37 cellular contexts compared by ENCODE assay signal in the genomic region with DNA sequence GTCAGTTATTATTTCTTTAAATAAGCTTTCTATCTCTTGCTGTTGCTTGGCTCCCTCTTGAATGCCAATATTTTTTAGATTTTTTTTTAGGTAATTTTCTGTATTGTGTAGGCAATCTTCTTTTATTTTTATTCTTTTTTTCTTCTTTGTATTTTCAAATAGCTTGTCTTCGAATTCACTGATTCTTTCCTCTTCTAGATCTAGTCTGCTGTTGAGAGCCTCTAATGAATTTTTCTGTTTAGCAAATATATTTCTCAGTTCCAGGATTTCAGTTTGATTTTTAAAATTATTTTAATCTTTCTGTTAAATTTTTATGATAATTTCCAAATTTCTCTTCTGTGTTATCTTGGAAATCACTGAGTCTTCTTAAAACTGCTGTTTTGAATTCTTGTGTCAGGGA. TPM values are rescaled to one million over a fixed set of nuclear protein-coding genes. Genes with fewer than 3 reads are reported as not detected.
"Had no signal": no experiment of that assay in that cellular context is flagged by ENCODE, and none has a peak within 500 bp of the region (broad histone marks: within the 10 kb centered on the region; RNA-seq: fewer than 3 reads in every experiment).

No MANE protein-coding gene starts in this region.

- ATAC-seq: activated CD8-positive, alpha-beta memory T cell treated with anti-CD3 and anti-CD28 coated beads, Interleukin-2, amount 10 ng/mL, durations not matched to agents 7 days and 5 days; activated CD8-positive, alpha-beta T cell treated with anti-CD3 and anti-CD28 coated beads for 36 hours; activated naive CD8-positive, alpha-beta T cell treated with anti-CD3 and anti-CD28 coated beads, Interleukin-2, amount 50 U/mL, for 24 hours had no signal

- H3K27me3 ChIP-seq: ascending aorta, cardiac muscle cell had no signal

- H3K4me3 Mint-ChIP-seq: activated B cell treated with CpG ODN at 0.5 μM for 24 hours; activated CD4-positive, alpha-beta memory T cell treated with anti-CD3 and anti-CD28 coated beads for 36 hours; activated CD4-positive, alpha-beta T cell treated with anti-CD3 and anti-CD28 coated beads, Interleukin-2, amount 10 ng/mL, durations not matched to agents 24 days and 14 days; activated CD8-positive, alpha-beta memory T cell treated with anti-CD3 and anti-CD28 coated beads, Interleukin-2, amount 10 ng/mL, durations not matched to agents 7 days and 5 days; activated CD8-positive, alpha-beta T cell treated with anti-CD3 and anti-CD28 coated beads for 36 hours; activated naive CD4-positive, alpha-beta T cell treated with anti-CD3 and anti-CD28 coated beads, Interleukin-2, amount 10 ng/mL, durations not matched to agents 7 days and 5 days; activated naive CD4-positive, alpha-beta T cell treated with anti-CD3 and anti-CD28 coated beads, Interleukin-2, amount 50 U/mL, for 24 hours; activated naive CD8-positive, alpha-beta T cell; activated naive CD8-positive, alpha-beta T cell treated with anti-CD3 and anti-CD28 coated beads, Interleukin-2, amount 10 ng/mL, durations not matched to agents 7 days and 5 days; activated naive CD8-positive, alpha-beta T cell treated with anti-CD3 and anti-CD28 coated beads, Interleukin-2, amount 50 U/mL, for 24 hours; activated T-cell treated with anti-CD3 and anti-CD28 coated beads, Interleukin-2, amount 50 U/mL, for 24 hours; brain; central memory CD8-positive, alpha-beta T cell; T-helper 1 cell treated with Interleukin-12 subunit alpha and Interleukin-12 subunit beta and Interleukin-4 antibody, amounts not matched to agents 30 μg/mL and 1 μg/mL, for 36 hours; T-helper 2 cell treated with Interferon-gamma antibody and Interleukin-4, amounts not matched to agents 5 μg/mL and 100 μg/mL, for 36 hours had no signal

- H3K4me1 Mint-ChIP-seq: activated B cell treated with CpG ODN at 0.5 μM for 24 hours; activated CD4-positive, alpha-beta T cell treated with anti-CD3 and anti-CD28 coated beads, Interleukin-2, amount 10 ng/mL, durations not matched to agents 24 days and 14 days; activated CD8-positive, alpha-beta memory T cell treated with anti-CD3 and anti-CD28 coated beads, Interleukin-2, amount 10 ng/mL, durations not matched to agents 7 days and 5 days; activated naive CD4-positive, alpha-beta T cell treated with anti-CD3 and anti-CD28 coated beads, Interleukin-2, amount 10 ng/mL, durations not matched to agents 7 days and 5 days; activated naive CD4-positive, alpha-beta T cell treated with anti-CD3 and anti-CD28 coated beads, Interleukin-2, amount 50 U/mL, for 24 hours; activated naive CD8-positive, alpha-beta T cell treated with anti-CD3 and anti-CD28 coated beads, Interleukin-2, amount 10 ng/mL, durations not matched to agents 7 days and 5 days; activated naive CD8-positive, alpha-beta T cell treated with anti-CD3 and anti-CD28 coated beads, Interleukin-2, amount 50 U/mL, for 24 hours; brain; central memory CD8-positive, alpha-beta T cell had no signal

- H3K27ac Mint-ChIP-seq: activated B cell treated with CpG ODN at 0.5 μM for 24 hours; activated CD4-positive, alpha-beta memory T cell treated with anti-CD3 and anti-CD28 coated beads for 36 hours; activated CD4-positive, alpha-beta T cell treated with anti-CD3 and anti-CD28 coated beads, Interleukin-2, amount 10 ng/mL, durations not matched to agents 24 days and 14 days; activated CD8-positive, alpha-beta memory T cell treated with anti-CD3 and anti-CD28 coated beads, Interleukin-2, amount 10 ng/mL, durations not matched to agents 7 days and 5 days; activated CD8-positive, alpha-beta T cell treated with anti-CD3 and anti-CD28 coated beads for 36 hours; activated naive CD4-positive, alpha-beta T cell treated with anti-CD3 and anti-CD28 coated beads, Interleukin-2, amount 10 ng/mL, durations not matched to agents 7 days and 5 days; activated naive CD4-positive, alpha-beta T cell treated with anti-CD3 and anti-CD28 coated beads, Interleukin-2, amount 50 U/mL, for 24 hours; activated naive CD8-positive, alpha-beta T cell; activated naive CD8-positive, alpha-beta T cell treated with anti-CD3 and anti-CD28 coated beads, Interleukin-2, amount 10 ng/mL, durations not matched to agents 7 days and 5 days; activated naive CD8-positive, alpha-beta T cell treated with anti-CD3 and anti-CD28 coated beads, Interleukin-2, amount 50 U/mL, for 24 hours; activated T-cell treated with anti-CD3 and anti-CD28 coated beads, Interleukin-2, amount 50 U/mL, for 24 hours; activated T-helper 2 cell treated with anti-CD3 and anti-CD28 coated beads, Interferon-gamma antibody, Interleukin-2, Interleukin-4, amounts not matched to agents 10 μg/mL and 5 μg/mL and 100 μg/mL, durations not matched to agents 14 hours and 24 hours and 36 hours; brain; T-helper 1 cell treated with Interleukin-12 subunit alpha and Interleukin-12 subunit beta and Interleukin-4 antibody, amounts not matched to agents 30 μg/mL and 1 μg/mL, for 36 hours; T-helper 2 cell treated with Interferon-gamma antibody and Interleukin-4, amounts not matched to agents 5 μg/mL and 100 μg/mL, for 36 hours had no signal

- H3K4me3 ChIP-seq: ascending aorta, cardiac muscle cell had no signal

- H3K36me3 ChIP-seq: ascending aorta, cardiac muscle cell had no signal

- FAIRE-seq: bronchial epithelial cell, TTC549 had no signal

- H3K27me3 Mint-ChIP-seq: activated B cell treated with CpG ODN at 0.5 μM for 24 hours; activated CD4-positive, alpha-beta memory T cell treated with anti-CD3 and anti-CD28 coated beads for 36 hours; activated CD4-positive, alpha-beta T cell treated with anti-CD3 and anti-CD28 coated beads, Interleukin-2, amount 10 ng/mL, durations not matched to agents 24 days and 14 days; activated CD8-positive, alpha-beta T cell treated with anti-CD3 and anti-CD28 coated beads for 36 hours; activated naive CD4-positive, alpha-beta T cell treated with anti-CD3 and anti-CD28 coated beads, Interleukin-2, amount 10 ng/mL, durations not matched to agents 7 days and 5 days; activated naive CD4-positive, alpha-beta T cell treated with anti-CD3 and anti-CD28 coated beads, Interleukin-2, amount 50 U/mL, for 24 hours; activated naive CD8-positive, alpha-beta T cell; activated naive CD8-positive, alpha-beta T cell treated with anti-CD3 and anti-CD28 coated beads, Interleukin-2, amount 50 U/mL, for 24 hours; activated T-cell treated with anti-CD3 and anti-CD28 coated beads, Interleukin-2, amount 50 U/mL, for 24 hours; brain; central memory CD8-positive, alpha-beta T cell had no signal

- H3K36me3 Mint-ChIP-seq: brain had no signal

- H3K27ac ChIP-seq: ascending aorta, cardiac muscle cell, VCaP had no signal

- H3K4me1 ChIP-seq: ascending aorta had no signal

- DNase-seq: activated B cell treated with CpG ODN at 0.5 μM for 24 hours; activated CD4-positive, alpha-beta memory T cell treated with anti-CD3 and anti-CD28 coated beads for 36 hours; activated CD4-positive, alpha-beta T cell treated with anti-CD3 and anti-CD28 coated beads for 4 hours; activated CD4-positive, alpha-beta T cell treated with anti-CD3 and anti-CD28 coated beads, Interleukin-2, amount 10 ng/mL, durations not matched to agents 24 days and 14 days; activated CD4-positive, alpha-beta T cell treated with anti-CD3 and anti-CD28 coated beads, Interleukin-2, amount 50 U/mL, for 1 hour; activated CD4-positive, alpha-beta T cell treated with anti-CD3 and anti-CD28 coated beads, Interleukin-2, amount 50 U/mL, for 4 hours; activated CD4-positive, CD25-positive, alpha-beta regulatory T cell treated with anti-CD3 and anti-CD28 coated beads, Interleukin-2, amount 50 U/mL, for 72 hours; activated CD8-positive, alpha-beta memory T cell treated with anti-CD3 and anti-CD28 coated beads, Interleukin-2, amount 10 ng/mL, durations not matched to agents 7 days and 5 days; activated CD8-positive, alpha-beta memory T cell treated with anti-CD3 and anti-CD28 coated beads, Interleukin-2, amount 50 U/mL, for 48 hours; activated CD8-positive, alpha-beta T cell treated with anti-CD3 and anti-CD28 coated beads for 36 hours; activated effector memory CD4-positive, alpha-beta T cell treated with Interleukin-2 at 50 U/mL for 16 hours; activated gamma-delta T cell; activated naive CD4-positive, alpha-beta T cell treated with anti-CD3 and anti-CD28 coated beads, Interleukin-2, amount 10 ng/mL, durations not matched to agents 7 days and 5 days; activated naive CD4-positive, alpha-beta T cell treated with Interleukin-2 at 50 U/mL for 16 hours; activated naive CD8-positive, alpha-beta T cell treated with anti-CD3 and anti-CD28 coated beads, Interleukin-2, amount 10 ng/mL, durations not matched to agents 7 days and 5 days; activated naive CD8-positive, alpha-beta T cell treated with anti-CD3 and anti-CD28 coated beads, Interleukin-2, amount 50 U/mL, for 24 hours; activated T-cell treated with anti-CD3 and anti-CD28 coated beads, Interleukin-2, amount 50 U/mL, for 24 hours; activated T-cell treated with anti-CD3 and anti-CD28 coated beads, Interleukin-2, amount 50 U/mL, for 48 hours; amygdala; anterior cingulate cortex; caudate nucleus; cerebellar nuclear complex; T-helper 1 cell; T-helper 2 cell; T-helper 9 cell had no signal

RNA-seq across cellular contexts. Expression of a gene that starts 39.8 kb away (rescaled TPM):
- total RNA-seq: bronchial epithelial cell had no signal
